Comparison of ENCODE assay signal across 10 cellular contexts in genomic region chr4:76697129-76697803, GRCh38.
DNase-seq lines count a peak whose midpoint lies in the region; ATAC-seq and TF ChIP-seq lines count a peak whose summit lies in the region.
"Had no signal": no experiment of that assay in that cellular context is flagged by ENCODE, and none has a peak within 500 bp of the region (broad histone marks: within the 10 kb centered on the region; RNA-seq: fewer than 3 reads in every experiment).

No MANE protein-coding gene starts in this region.

- no peak for TF ChIP-seq POLR2A in esophagus muscularis mucosa (IDR thresholded peaks at IDR 0.05; ENCODE audit: low read depth)

- no peak overlapping the region for H3K27ac Mint-ChIP-seq in activated CD4-positive, alpha-beta T cell treated with anti-CD3 and anti-CD28 coated beads for 36 hours
- peak overlapping the region in 2 of 3 experiments; percentile 74 to 82; a peak in 4 of 7 replicates for H3K27ac Mint-ChIP-seq in H9
- H3K27ac Mint-ChIP-seq in neural progenitor cell: peak overlapping the region; percentile 93
- H3K27ac Mint-ChIP-seq: activated naive CD4-positive, alpha-beta T cell treated with anti-CD3 and anti-CD28 coated beads, Interleukin-2, amount 50 U/mL, for 24 hours had no signal

- no peaks in the 10 kb centered on the region for H3K9me3 Mint-ChIP-seq in activated CD4-positive, alpha-beta T cell treated with anti-CD3 and anti-CD28 coated beads for 36 hours (ENCODE audit: low read depth)
- H3K9me3 Mint-ChIP-seq in H9: no peaks in the 10 kb centered on the region
- H3K9me3 Mint-ChIP-seq in neural progenitor cell: no peaks in the 10 kb centered on the region
- H3K9me3 Mint-ChIP-seq: activated naive CD4-positive, alpha-beta T cell treated with anti-CD3 and anti-CD28 coated beads, Interleukin-2, amount 50 U/mL, for 24 hours had no signal

- H3K4ac ChIP-seq in H9 (ENCODE audit: low read depth, low read length): no peak overlapping the region

- POLR2A ChIA-PET in activated CD4-positive, alpha-beta T cell treated with anti-CD3 and anti-CD28 coated beads for 36 hours (lab: Charles Lee): no interaction called here

- H3K27me3 Mint-ChIP-seq in activated CD4-positive, alpha-beta T cell treated with anti-CD3 and anti-CD28 coated beads for 36 hours: peaks cover 22% of the 10 kb centered on the region
- H3K27me3 Mint-ChIP-seq in H9 (ENCODE audit: low read depth): no peaks in the 10 kb centered on the region
- H3K27me3 Mint-ChIP-seq in neural progenitor cell (ENCODE audit: insufficient read depth, low read depth): peaks cover 2% of the 10 kb centered on the region

- no peak for DNase-seq in activated CD4-positive, alpha-beta T cell treated with anti-CD3 and anti-CD28 coated beads for 36 hours
- DNase-seq in activated CD4-positive, alpha-beta T cell treated with anti-CD3 and anti-CD28 coated beads, Interleukin-2, amount 50 U/mL, for 4 hours: no peak
- DNase-seq in H9 (no peak), neural progenitor cell (ENCODE audit: low spot score) (no peak), NCI-H2081 treated with DMSO at 0.1 percent for 48 hours (lab: John Stamatoyannopoulos, UW) (no peak), esophagus muscularis mucosa (ENCODE audit: extremely low spot score) (no peak), colonic mucosa (no peak)
- DNase-seq: NCI-H526 had no signal

- H3K4me2 ChIP-seq in H9 (ENCODE audit: insufficient read depth, insufficient read length, low read length) (no peak overlapping the region), neural progenitor cell (peak overlapping the region; percentile 56)

- no peaks in the 10 kb centered on the region for H3K36me3 Mint-ChIP-seq in activated CD4-positive, alpha-beta T cell treated with anti-CD3 and anti-CD28 coated beads for 36 hours (ENCODE audit: low read depth)
- H3K36me3 Mint-ChIP-seq in H9 (ENCODE audit: insufficient read depth in 1 of 3, low read depth in 3 of 3) (peaks cover 0 to 6% (median 3%) of the 10 kb centered on the region in 3 experiments; a peak in 1 of 7 replicates), neural progenitor cell (peaks cover 6% of the 10 kb centered on the region)
- H3K36me3 Mint-ChIP-seq: activated naive CD4-positive, alpha-beta T cell treated with anti-CD3 and anti-CD28 coated beads, Interleukin-2, amount 50 U/mL, for 24 hours had no signal

- H3K23me2 ChIP-seq in H9 (ENCODE audit: insufficient read length, low read depth, low read length, poor library complexity, severe bottlenecking): no peaks in the 10 kb centered on the region

- no peak for TF ChIP-seq EP300 in esophagus muscularis mucosa (IDR thresholded peaks at IDR 0.05)

- peaks cover 30% of the 10 kb centered on the region for H3K4me1 ChIP-seq in H9 (ENCODE audit: insufficient read depth, low read length)
- peaks cover 54% of the 10 kb centered on the region for H3K4me1 ChIP-seq in neural progenitor cell
- H3K4me1 ChIP-seq in esophagus muscularis mucosa: peaks cover 0 to 80% (median 69%) of the 10 kb centered on the region in 4 donors
- no peaks in the 10 kb centered on the region for H3K4me1 ChIP-seq in colonic mucosa

- no CpG with 5 or more reads among the region's 3 CpGs for WGBS in H9 (ENCODE audit: extremely low coverage, insufficient read length, low lambda C conversion rate)
- WGBS in esophagus muscularis mucosa: 63% methylated on average over 3 of the region's 3 CpGs

- H2AFZ ChIP-seq in H9 (ENCODE audit: low read length): no peak overlapping the region
- H2AFZ ChIP-seq in neural progenitor cell (replicated peaks): no peak overlapping the region

- H3F3A ChIP-seq in neural progenitor cell (ENCODE audit: low read depth): peaks cover 33% of the 10 kb centered on the region

- CTCF ChIA-PET in activated CD4-positive, alpha-beta T cell treated with anti-CD3 and anti-CD28 coated beads for 36 hours (lab: Charles Lee): no interaction called here

- H3K9me3 ChIP-seq in H9 (ENCODE audit: control insufficient read depth, low read depth, low read length) (no peaks in the 10 kb centered on the region), neural progenitor cell (ENCODE audit: low read depth) (no peaks in the 10 kb centered on the region), esophagus muscularis mucosa (no peaks in the 10 kb centered on the region), colonic mucosa (no peaks in the 10 kb centered on the region)

- intact Hi-C loops in activated CD4-positive, alpha-beta T cell treated with anti-CD3 and anti-CD28 coated beads for 36 hours (cut with DNase I, micrococcal nuclease): no loop called here
- intact Hi-C loops in esophagus muscularis mucosa (cut with DNase I): no loop called here
- intact Hi-C loops in colonic mucosa (cut with DNase I): no loop called here

- peaks cover 10% of the 10 kb centered on the region for H3K79me1 ChIP-seq in H9 (ENCODE audit: insufficient read depth, low read depth, low read length, poor library complexity, severe bottlenecking)

- no peak overlapping the region for H2BK120ac ChIP-seq in H9 (ENCODE audit: low read depth, low read length, poor library complexity, severe bottlenecking)

- H3K9ac ChIP-seq in H9 (ENCODE audit: extremely low read depth, insufficient read length, low read length) (no peak overlapping the region), neural progenitor cell (no peak overlapping the region), colonic mucosa (ENCODE audit: low read depth in 2 of 2, low read length in 2 of 2) (no peak overlapping the region)

- H3T11ph ChIP-seq in H9 (ENCODE audit: low read length): no peak overlapping the region

- H2AK5ac ChIP-seq in H9 (ENCODE audit: insufficient read length, low read length): no peak overlapping the region

- H2BK12ac ChIP-seq in H9 (ENCODE audit: insufficient read length, low read depth, low read length): no peak overlapping the region

- H2BK15ac ChIP-seq in H9 (ENCODE audit: low read depth, low read length): no peak overlapping the region

- H3K79me2 ChIP-seq in H9 (ENCODE audit: insufficient read depth, low read length): peaks cover 23% of the 10 kb centered on the region; the same call in 1 of the 2 replicates
- peaks cover 92% of the 10 kb centered on the region for H3K79me2 ChIP-seq in neural progenitor cell (ENCODE audit: low read depth)

- H3K36me3 ChIP-seq in neural progenitor cell (no peaks in the 10 kb centered on the region), esophagus muscularis mucosa (no peaks in the 10 kb centered on the region), colonic mucosa (no peaks in the 10 kb centered on the region)

- no peak overlapping the region for H2BK5ac ChIP-seq in H9 (ENCODE audit: insufficient read length, low read length)

- no peak overlapping the region for H3K4me3 ChIP-seq in neural progenitor cell
- H3K4me3 ChIP-seq in esophagus muscularis mucosa: no peak overlapping the region
- no peak overlapping the region for H3K4me3 ChIP-seq in colonic mucosa

- no peak overlapping the region for H4K8ac ChIP-seq in H9 (replicated peaks; ENCODE audit: insufficient read length, low read depth, low read length)

- ATAC-seq in activated CD4-positive, alpha-beta T cell treated with anti-CD3 and anti-CD28 coated beads for 36 hours: peak; percentile 36
- ATAC-seq in HG03378 (IDR thresholded peaks at IDR 0.05; ENCODE audit: unreplicated experiment): peak; percentile 84

- no peak overlapping the region for H4K91ac ChIP-seq in H9 (ENCODE audit: insufficient read length, low read depth, low read length)

- H3K23ac ChIP-seq in H9 (ENCODE audit: insufficient read length, low read depth, low read length): no peak overlapping the region

- peaks cover 6% of the 10 kb centered on the region for H3K4me1 Mint-ChIP-seq in activated CD4-positive, alpha-beta T cell treated with anti-CD3 and anti-CD28 coated beads for 36 hours
- H3K4me1 Mint-ChIP-seq in H9 (peaks cover 58 to 71% of the 10 kb centered on the region in 2 experiments), neural progenitor cell (peaks cover 81% of the 10 kb centered on the region)

- no peaks in the 10 kb centered on the region for H4K20me1 ChIP-seq in H9 (ENCODE audit: control insufficient read depth, insufficient read depth, insufficient read length)
- H4K20me1 ChIP-seq in neural progenitor cell (ENCODE audit: low read depth): peaks cover 94% of the 10 kb centered on the region

- no peak overlapping the region for H2BK20ac ChIP-seq in H9 (ENCODE audit: low read depth, low read length, poor library complexity, severe bottlenecking)

- H4K5ac ChIP-seq in H9 (ENCODE audit: insufficient read length, low read depth, low read length): no peak overlapping the region

- H3K56ac ChIP-seq in H9 (ENCODE audit: insufficient read length, low read depth, low read length): no peak overlapping the region

- H3K18ac ChIP-seq in H9 (ENCODE audit: insufficient read length, low read depth, low read length): no peak overlapping the region

- no peak overlapping the region for H3K4me3 Mint-ChIP-seq in activated CD4-positive, alpha-beta T cell treated with anti-CD3 and anti-CD28 coated beads for 36 hours
- H3K4me3 Mint-ChIP-seq in H9 (peak overlapping the region in 1 of 2 experiments; percentile 57; a peak in 1 of 5 replicates), neural progenitor cell (peak overlapping the region; percentile 34)
- H3K4me3 Mint-ChIP-seq: activated naive CD4-positive, alpha-beta T cell treated with anti-CD3 and anti-CD28 coated beads, Interleukin-2, amount 50 U/mL, for 24 hours had no signal

- H3K27ac ChIP-seq in H9 (ENCODE audit: insufficient read length, low read depth, low read length): no peak overlapping the region
- peak overlapping the region; percentile 51 for H3K27ac ChIP-seq in neural progenitor cell
- H3K27ac ChIP-seq in esophagus muscularis mucosa (replicated peaks in 1 of 4): no peak overlapping the region
- H3K27ac ChIP-seq in colonic mucosa: no peak overlapping the region

- H3K27me3 ChIP-seq in H9 (ENCODE audit: insufficient read depth, low read length): no peaks in the 10 kb centered on the region; the same call in 1 of the 2 replicates
- no peaks in the 10 kb centered on the region for H3K27me3 ChIP-seq in neural progenitor cell
- no peaks in the 10 kb centered on the region for H3K27me3 ChIP-seq in esophagus muscularis mucosa
- H3K27me3 ChIP-seq in colonic mucosa: no peaks in the 10 kb centered on the region

- TF ChIP-seq CTCF in H9 (conservative IDR thresholded peaks at IDR 0.05) (no peak; the same call in 2 of the 3 replicates), neural progenitor cell (IDR thresholded peaks at IDR 0.05) (no peak), esophagus muscularis mucosa (IDR thresholded peaks at IDR 0.05) (no peak), colonic mucosa (IDR thresholded peaks at IDR 0.05) (no peak)

- H3K14ac ChIP-seq in H9 (ENCODE audit: insufficient read depth, low read length): no peak overlapping the region
